In genomic region chr12:91565246-91565645, GRCh38 we compare ENCODE assay signal across 13 cellular contexts.
DNase-seq lines count a peak whose midpoint lies in the region; ATAC-seq, FAIRE-seq and TF ChIP-seq lines count a peak whose summit lies in the region.
"Had no signal": no experiment of that assay in that cellular context is flagged by ENCODE, and none has a peak within 500 bp of the region (broad histone marks: within the 10 kb centered on the region; RNA-seq: fewer than 3 reads in every experiment).

No MANE protein-coding gene starts in this region.

- no peak for TF ChIP-seq RAD21 in HepG2 (CRISPR knock-in tag; IDR thresholded peaks at IDR 0.05)

- H3K27me3 ChIP-seq in HepG2 (ENCODE audit: control insufficient read depth in 1 of 2, insufficient read depth in 2 of 2, low read length in 2 of 2), result no peaks in the 10 kb centered on the region; a peak in 1 of 5 replicates
- no peaks in the 10 kb centered on the region for H3K27me3 ChIP-seq in right lobe of liver
- H3K27me3 ChIP-seq in bronchial epithelial cell (ENCODE audit: control insufficient read depth, insufficient read depth, low read length), result no peaks in the 10 kb centered on the region
- no peaks in the 10 kb centered on the region for H3K27me3 ChIP-seq in A673 (replicated peaks; ENCODE audit: insufficient read depth, low read depth, low read length, poor library complexity)
- H3K27me3 ChIP-seq: cardiac muscle cell, esophagus squamous epithelium, tibial nerve had no signal

- 3% methylated on average over 4 of the region's 4 CpGs for WGBS in HepG2 (ENCODE audit: low lambda C conversion rate)
- WGBS in right lobe of liver (ENCODE audit: insufficient coverage, low coverage, low lambda C conversion rate, missing lambda C conversion rate), result 59% methylated on average over 4 of the region's 4 CpGs

- TF ChIP-seq CTCF in HepG2 (CRISPR knock-in tag; IDR thresholded peaks at IDR 0.05), result no peak
- no peak for TF ChIP-seq CTCF in right lobe of liver (IDR thresholded peaks at IDR 0.05)
- no peak for TF ChIP-seq CTCF in bronchial epithelial cell (IDR thresholded peaks at IDR 0.05; ENCODE audit: insufficient read depth, low read length, severe bottlenecking)
- no peak for TF ChIP-seq CTCF in kidney (IDR thresholded peaks at IDR 0.05; ENCODE audit: borderline replicate concordance, extremely low read depth, insufficient read depth)
- TF ChIP-seq CTCF in A673 (conservative IDR thresholded peaks at IDR 0.05; ENCODE audit: low read depth, low read length), result no peak

- no peak for FAIRE-seq in HepG2 (lab: Jason Lieb, UNC)
- no peak for FAIRE-seq in bronchial epithelial cell (lab: Jason Lieb, UNC)
- no peak for FAIRE-seq in urothelium cell line (lab: Jason Lieb, UNC)
- FAIRE-seq in kidney (lab: Jason Lieb, UNC), result no peak

- no peak overlapping the region for H3K9ac ChIP-seq in HepG2 (ENCODE audit: insufficient read depth, low read depth, low read length)
- H3K9ac ChIP-seq in kidney (ENCODE audit: low read length in 2 of 2), result no peak overlapping the region

- H3K36me3 ChIP-seq in HepG2 (replicated peaks in 1 of 2; ENCODE audit: control insufficient read depth in 1 of 2, insufficient read depth in 2 of 2, low read length in 2 of 2), result no peaks in the 10 kb centered on the region
- no peaks in the 10 kb centered on the region for H3K36me3 ChIP-seq in right lobe of liver
- H3K36me3 ChIP-seq in bronchial epithelial cell (ENCODE audit: control insufficient read depth, insufficient read depth, low read length), result no peaks in the 10 kb centered on the region
- H3K36me3 ChIP-seq in kidney (ENCODE audit: control insufficient read depth in 1 of 2, insufficient read depth in 2 of 2, low read length in 2 of 2), result no peaks in the 10 kb centered on the region
- H3K36me3 ChIP-seq in A673 (ENCODE audit: insufficient read depth, low read length, poor library complexity, severe bottlenecking), result no peaks in the 10 kb centered on the region
- H3K36me3 ChIP-seq: cardiac muscle cell, esophagus squamous epithelium, tibial nerve had no signal

- POLR2A ChIA-PET in HepG2 (lab: Yijun Ruan, JAX), result no interaction called here
- POLR2A ChIA-PET in A673 (lab: Charles Lee; ENCODE audit: low non-redundant PET), result no interaction called here

- CTCF ChIA-PET in HepG2 (lab: Yijun Ruan, JAX; ENCODE audit: low intra/inter-chr PET ratio, low total read pairs), result no interaction called here
- CTCF ChIA-PET in A673 (lab: Charles Lee), result no interaction called here

- ATAC-seq in HepG2 (no peak), right lobe of liver (no peak)

- intact Hi-C loops in HepG2 (cut with micrococcal nuclease; ENCODE audit: unreplicated experiment) (no loop called here), right lobe of liver (cut with DNase I) (no loop called here), kidney (cut with DNase I) (no loop called here), A673 (cut with micrococcal nuclease; ENCODE audit: unreplicated experiment) (no loop called here)

- no peaks in the 10 kb centered on the region for H4K20me1 ChIP-seq in HepG2 (ENCODE audit: insufficient read depth, low read length)

- no peak overlapping the region for H3K4me2 ChIP-seq in HepG2 (ENCODE audit: low read depth, low read length)

- no peaks in the 10 kb centered on the region for H3K79me2 ChIP-seq in HepG2 (ENCODE audit: insufficient read depth, low read length)

- H3K9me3 ChIP-seq in HepG2 (ENCODE audit: low read length) (no peaks in the 10 kb centered on the region), right lobe of liver (no peaks in the 10 kb centered on the region), kidney (ENCODE audit: control insufficient read depth in 1 of 2, low read length in 2 of 2) (no peaks in the 10 kb centered on the region), A673 (ENCODE audit: low read depth, low read length, poor library complexity, severe bottlenecking) (no peaks in the 10 kb centered on the region)
- H3K9me3 ChIP-seq: esophagus squamous epithelium, tibial nerve had no signal

- no peak for TF ChIP-seq EP300 in HepG2 (IDR thresholded peaks at IDR 0.05; ENCODE audit: low read depth in 2 of 2, low read length in 2 of 2)
- TF ChIP-seq EP300 in HepG2 (CRISPR knock-in tag; IDR thresholded peaks at IDR 0.05; ENCODE audit: borderline replicate concordance), result no peak

- in situ Hi-C loops in HepG2 (cut with HindIII; ENCODE audit: extremely low pct_ligation_motif_present, low pct_unique_long_range_greater_than_20kb), result no loop called here

- DNase-seq in HepG2 (ENCODE audit: low spot score) (no peak), right lobe of liver (no peak), bronchial epithelial cell (ENCODE audit: low read depth) (peak; percentile 12), occipital lobe (lab: John Stamatoyannopoulos, UW) (peak; percentile 6), urothelium cell line (ENCODE audit: low spot score) (peak; percentile 5), kidney (no peak), epidermal melanocyte (ENCODE audit: insufficient read length, low spot score) (no peak), A673 (ENCODE audit: low spot score) (no peak)
- DNase-seq: esophagus squamous epithelium, GDM1, NCI-H187 had no signal

- H3K27ac ChIP-seq in HepG2 (ENCODE audit: extremely low read length, insufficient read depth, low read length) (no peak overlapping the region), right lobe of liver (no peak overlapping the region), kidney (ENCODE audit: low read depth in 2 of 2, low read length in 2 of 2) (no peak overlapping the region), A673 (ENCODE audit: low read depth, low read length, poor library complexity, severe bottlenecking) (no peak overlapping the region)
- H3K27ac ChIP-seq: cardiac muscle cell, esophagus squamous epithelium had no signal

- no peak for TF ChIP-seq POLR2A in HepG2 (IDR thresholded peaks at IDR 0.05; ENCODE audit: insufficient read depth in 1 of 2, low read depth in 2 of 2, low read length in 2 of 2)
- TF ChIP-seq POLR2A in right lobe of liver (IDR thresholded peaks at IDR 0.05), result no peak

- H3K4me1 ChIP-seq in HepG2 (ENCODE audit: insufficient read depth, low read length) (no peaks in the 10 kb centered on the region), right lobe of liver (no peaks in the 10 kb centered on the region), kidney (ENCODE audit: control insufficient read depth in 1 of 2, insufficient read depth in 1 of 2, low read depth in 1 of 2, low read length in 2 of 2) (no peaks in the 10 kb centered on the region), A673 (ENCODE audit: insufficient read depth, low read length, poor library complexity, severe bottlenecking) (no peaks in the 10 kb centered on the region)
- H3K4me1 ChIP-seq: esophagus squamous epithelium had no signal

- no TSS peak for BruUV-seq in HepG2 (replicated peaks; lab: Mats Ljungman, UMichigan)
- no TSS peak for BruUV-seq in A673 (replicated peaks; lab: Mats Ljungman, UMichigan)

- no peak overlapping the region for H2AFZ ChIP-seq in HepG2 (ENCODE audit: low read length)

- H3K4me3 ChIP-seq in HepG2 (replicated peaks in 1 of 3; ENCODE audit: insufficient read depth in 1 of 3, low read depth in 2 of 3, low read length in 3 of 3) (no peak overlapping the region), right lobe of liver (no peak overlapping the region), bronchial epithelial cell (ENCODE audit: low read depth, low read length) (no peak overlapping the region), kidney (ENCODE audit: low read length in 2 of 2) (no peak overlapping the region), A673 (ENCODE audit: low read depth, low read length, poor library complexity, severe bottlenecking) (no peak overlapping the region)
- H3K4me3 ChIP-seq: cardiac muscle cell, esophagus squamous epithelium, tibial nerve had no signal

TF ChIP-seq in HepG2, 621 proteins besides CTCF, POLR2A, EP300 and RAD21 (continues in another document):
- no peak for TF ChIP-seq GABPA (IDR thresholded peaks at IDR 0.05; ENCODE audit: low read depth, low read length)
- no peak for TF ChIP-seq GABPA (CRISPR knock-in tag; IDR thresholded peaks at IDR 0.05; ENCODE audit: low read depth)
- TF ChIP-seq ZNF414 (CRISPR knock-in tag; IDR thresholded peaks at IDR 0.05), result no peak
- TF ChIP-seq FOXP4 (CRISPR knock-in tag; IDR thresholded peaks at IDR 0.05), result no peak
- TF ChIP-seq NFE2L1 (CRISPR knock-in tag; IDR thresholded peaks at IDR 0.05; ENCODE audit: borderline replicate concordance), result no peak
- peak; percentile 16 to 69; a peak in 2 of 4 replicates for TF ChIP-seq MAFK (conservative IDR thresholded peaks at IDR 0.05 in 1 of 2, IDR thresholded peaks at IDR 0.05 in 1 of 2; ENCODE audit: low read length in 2 of 2)
- no peak for TF ChIP-seq PHF20 (CRISPR knock-in tag; IDR thresholded peaks at IDR 0.05)
- no peak for TF ChIP-seq KDM1A (CRISPR knock-in tag; IDR thresholded peaks at IDR 0.05)
- no peak for TF ChIP-seq HCFC1 (IDR thresholded peaks at IDR 0.05; ENCODE audit: low read depth, low read length)
- TF ChIP-seq ZNF652 (CRISPR knock-in tag; IDR thresholded peaks at IDR 0.05; ENCODE audit: borderline replicate concordance, low read depth), result no peak

Comparison
In these comparisons a context has a peak if more than half of its experiments do, and no peak if none do; other contexts are left out.
1. DNase-seq: peak in bronchial epithelial cell (single experiment), occipital lobe (single experiment) and urothelium cell line (single experiment); none in HepG2 (single experiment), right lobe of liver (0 of 3), kidney (single experiment), epidermal melanocyte (single experiment) and A673 (single experiment).